Comparison of ENCODE assay signal across 10 cellular contexts in genomic region chr19:47187023-47187655, GRCh38. TPM values are rescaled to one million over a fixed set of nuclear protein-coding genes. Genes with fewer than 3 reads are reported as not detected.
A peak's percentile ranks its signal among the peaks of the same experiment; 100 is the strongest.
DNase-seq lines count a peak whose midpoint lies in the region; ATAC-seq and TF ChIP-seq lines count a peak whose summit lies in the region.
"Had no signal": no experiment of that assay in that cellular context is flagged by ENCODE, and none has a peak within 500 bp of the region (broad histone marks: within the 10 kb centered on the region; RNA-seq: fewer than 3 reads in every experiment).

No MANE protein-coding gene starts in this region.

- H3K9me3 Mint-ChIP-seq in T-helper 2 cell treated with Interferon-gamma antibody and Interleukin-4, amounts not matched to agents 5 μg/mL and 100 μg/mL, for 36 hours = no peaks in the 10 kb centered on the region
- no peaks in the 10 kb centered on the region for H3K9me3 Mint-ChIP-seq in activated T-helper 2 cell treated with anti-CD3 and anti-CD28 coated beads, Interferon-gamma antibody, Interleukin-2, Interleukin-4, amounts not matched to agents 10 μg/mL and 5 μg/mL and 100 μg/mL, durations not matched to agents 14 hours and 24 hours and 36 hours
- H3K9me3 Mint-ChIP-seq in stimulated activated memory B cell treated with anti-CD40 and anti-IgM and Interleukin-4, amounts not matched to agents 10 μg/mL and 1 μg/mL and 100 μg/mL, for 72 hours = no peaks in the 10 kb centered on the region

- H3K36me3 Mint-ChIP-seq in T-helper 2 cell treated with Interferon-gamma antibody and Interleukin-4, amounts not matched to agents 5 μg/mL and 100 μg/mL, for 36 hours (ENCODE audit: low read depth) = peaks cover 48% of the 10 kb centered on the region
- peaks cover 73% of the 10 kb centered on the region for H3K36me3 Mint-ChIP-seq in activated T-helper 2 cell treated with anti-CD3 and anti-CD28 coated beads, Interferon-gamma antibody, Interleukin-2, Interleukin-4, amounts not matched to agents 10 μg/mL and 5 μg/mL and 100 μg/mL, durations not matched to agents 14 hours and 24 hours and 36 hours (ENCODE audit: low read depth)
- peaks cover 41% of the 10 kb centered on the region for H3K36me3 Mint-ChIP-seq in stimulated activated memory B cell treated with anti-CD40 and anti-IgM and Interleukin-4, amounts not matched to agents 10 μg/mL and 1 μg/mL and 100 μg/mL, for 72 hours

- dilution Hi-C loops in mammary epithelial cell (cut with HindIII; ENCODE audit: low sequenced_read_pairs) = no loop called here

- H3K9me3 ChIP-seq in MG63 (no peaks in the 10 kb centered on the region), mammary epithelial cell (replicated peaks; ENCODE audit: insufficient read depth, low read length) (no peaks in the 10 kb centered on the region)

- TF ChIP-seq CTCF in mammary epithelial cell (conservative IDR thresholded peaks at IDR 0.05 in 1 of 2, IDR thresholded peaks at IDR 0.05 in 1 of 2; ENCODE audit: extremely low read depth in 1 of 2, insufficient read depth in 1 of 2, low read depth in 1 of 2, low read length in 2 of 2) = no peak

- DNase-seq in T-helper 2 cell treated with Interferon-gamma antibody and Interleukin-4, amounts not matched to agents 5 μg/mL and 100 μg/mL, for 36 hours (ENCODE audit: low spot score) = no peak
- DNase-seq in T-helper 2 cell = no peak
- DNase-seq in activated T-helper 2 cell treated with anti-CD3 and anti-CD28 coated beads, Interferon-gamma antibody, Interleukin-2, Interleukin-4, amounts not matched to agents 10 μg/mL and 5 μg/mL and 100 μg/mL, durations not matched to agents 14 hours and 24 hours and 36 hours (ENCODE audit: low spot score) = no peak
- DNase-seq in MG63 = no peak
- no peak for DNase-seq in mammary epithelial cell
- DNase-seq: brain microvascular endothelial cell, NCI-H2107 had no signal

- peak overlapping the region; percentile 95 for H3K27ac Mint-ChIP-seq in T-helper 2 cell treated with Interferon-gamma antibody and Interleukin-4, amounts not matched to agents 5 μg/mL and 100 μg/mL, for 36 hours
- H3K27ac Mint-ChIP-seq in activated T-helper 2 cell treated with anti-CD3 and anti-CD28 coated beads, Interferon-gamma antibody, Interleukin-2, Interleukin-4, amounts not matched to agents 10 μg/mL and 5 μg/mL and 100 μg/mL, durations not matched to agents 14 hours and 24 hours and 36 hours = peak overlapping the region; percentile 99
- peak overlapping the region; percentile 84 for H3K27ac Mint-ChIP-seq in stimulated activated memory B cell treated with anti-CD40 and anti-IgM and Interleukin-4, amounts not matched to agents 10 μg/mL and 1 μg/mL and 100 μg/mL, for 72 hours

- H3K27me3 ChIP-seq in MG63 (no peaks in the 10 kb centered on the region), mammary epithelial cell (ENCODE audit: insufficient read depth, low read length) (no peaks in the 10 kb centered on the region)
- H3K27me3 ChIP-seq: brain microvascular endothelial cell had no signal

- intact Hi-C loops in activated T-helper 2 cell treated with anti-CD3 and anti-CD28 coated beads, Interferon-gamma antibody, Interleukin-2, Interleukin-4, amounts not matched to agents 10 μg/mL and 5 μg/mL and 100 μg/mL, durations not matched to agents 14 hours and 24 hours and 36 hours (cut with micrococcal nuclease) = loop anchor here (2.0 kb wide), 4 partner anchors 40 to 92 kb away; partner anchors contain the start of gene ZC3H4
- intact Hi-C loops in mammary epithelial cell (cut with micrococcal nuclease) = no loop called here

- no peak overlapping the region for H2AFZ ChIP-seq in mammary epithelial cell (ENCODE audit: low read depth, low read length)

- 100% methylated on average over 5 of the region's 5 CpGs for WGBS in mammary epithelial cell (ENCODE audit: low coverage, missing lambda C conversion rate)

- H4K20me1 ChIP-seq in mammary epithelial cell (ENCODE audit: insufficient read depth, low read length) = no peaks in the 10 kb centered on the region

- peaks cover 64% of the 10 kb centered on the region for H3K4me1 Mint-ChIP-seq in T-helper 2 cell treated with Interferon-gamma antibody and Interleukin-4, amounts not matched to agents 5 μg/mL and 100 μg/mL, for 36 hours (ENCODE audit: low read depth)
- H3K4me1 Mint-ChIP-seq in activated T-helper 2 cell treated with anti-CD3 and anti-CD28 coated beads, Interferon-gamma antibody, Interleukin-2, Interleukin-4, amounts not matched to agents 10 μg/mL and 5 μg/mL and 100 μg/mL, durations not matched to agents 14 hours and 24 hours and 36 hours (ENCODE audit: low read depth) = peaks cover 69% of the 10 kb centered on the region
- peaks cover 42% of the 10 kb centered on the region for H3K4me1 Mint-ChIP-seq in stimulated activated memory B cell treated with anti-CD40 and anti-IgM and Interleukin-4, amounts not matched to agents 10 μg/mL and 1 μg/mL and 100 μg/mL, for 72 hours

- H3K36me3 ChIP-seq in MG63 (peaks cover 89% of the 10 kb centered on the region), mammary epithelial cell (ENCODE audit: insufficient read depth, low read length) (peaks cover 13% of the 10 kb centered on the region)
- H3K36me3 ChIP-seq: brain microvascular endothelial cell had no signal

- no peak overlapping the region for H3K4me2 ChIP-seq in mammary epithelial cell (ENCODE audit: insufficient read depth, low read depth, low read length)

- H3K4me3 ChIP-seq in MG63 = no peak overlapping the region
- H3K4me3 ChIP-seq in mammary epithelial cell (replicated peaks in 1 of 3; ENCODE audit: insufficient read depth in 1 of 3, low read depth in 2 of 3, low read length in 3 of 3) = no peak overlapping the region

- in situ Hi-C loops in mammary epithelial cell (cut with MboI; ENCODE audit: low sequenced_read_pairs in 2 of 2) = no loop called here

- peak overlapping the region; percentile 71 for H3K4me3 Mint-ChIP-seq in T-helper 2 cell treated with Interferon-gamma antibody and Interleukin-4, amounts not matched to agents 5 μg/mL and 100 μg/mL, for 36 hours
- H3K4me3 Mint-ChIP-seq in activated T-helper 2 cell treated with anti-CD3 and anti-CD28 coated beads, Interferon-gamma antibody, Interleukin-2, Interleukin-4, amounts not matched to agents 10 μg/mL and 5 μg/mL and 100 μg/mL, durations not matched to agents 14 hours and 24 hours and 36 hours (ENCODE audit: low read depth) = peak overlapping the region; percentile 49
- H3K4me3 Mint-ChIP-seq in stimulated activated memory B cell treated with anti-CD40 and anti-IgM and Interleukin-4, amounts not matched to agents 10 μg/mL and 1 μg/mL and 100 μg/mL, for 72 hours = peak overlapping the region; percentile 14

- CTCF ChIA-PET in mammary epithelial cell (lab: Charles Lee; ENCODE audit: low non-redundant PET) = no interaction called here

- H3K4me1 ChIP-seq in mammary epithelial cell (ENCODE audit: insufficient read depth, low read length) = peaks cover 9% of the 10 kb centered on the region

- no peak overlapping the region for H3K9ac ChIP-seq in mammary epithelial cell (ENCODE audit: insufficient read depth, low read length)

- no peak overlapping the region for H3K27ac ChIP-seq in mammary epithelial cell (ENCODE audit: insufficient read depth, low read depth, low read length)
- H3K27ac ChIP-seq: brain microvascular endothelial cell had no signal

- H3K79me2 ChIP-seq in mammary epithelial cell (ENCODE audit: insufficient read depth, low read length) = peaks cover 10% of the 10 kb centered on the region

- no peaks in the 10 kb centered on the region for H3K27me3 Mint-ChIP-seq in T-helper 2 cell treated with Interferon-gamma antibody and Interleukin-4, amounts not matched to agents 5 μg/mL and 100 μg/mL, for 36 hours (ENCODE audit: low read depth)
- no peaks in the 10 kb centered on the region for H3K27me3 Mint-ChIP-seq in activated T-helper 2 cell treated with anti-CD3 and anti-CD28 coated beads, Interferon-gamma antibody, Interleukin-2, Interleukin-4, amounts not matched to agents 10 μg/mL and 5 μg/mL and 100 μg/mL, durations not matched to agents 14 hours and 24 hours and 36 hours (ENCODE audit: low read depth)
- H3K27me3 Mint-ChIP-seq in stimulated activated memory B cell treated with anti-CD40 and anti-IgM and Interleukin-4, amounts not matched to agents 10 μg/mL and 1 μg/mL and 100 μg/mL, for 72 hours = no peaks in the 10 kb centered on the region

- BruUV-seq in mammary epithelial cell (replicated peaks; lab: Mats Ljungman, UMichigan) = no TSS peak

- peak; percentile 12 for ATAC-seq in HG02943 (IDR thresholded peaks at IDR 0.05; ENCODE audit: low read depth, unreplicated experiment)
- ATAC-seq in stimulated activated memory B cell treated with anti-CD40 and anti-IgM and Interleukin-4, amounts not matched to agents 10 μg/mL and 1 μg/mL and 100 μg/mL, for 72 hours = peak; percentile 9
- ATAC-seq in HG03457 (IDR thresholded peaks at IDR 0.05; ENCODE audit: unreplicated experiment) = no peak

RNA-seq across cellular contexts. Expression of gene BBC3, which starts 43.9 kb away (rescaled TPM):
- total RNA-seq in activated T-helper 2 cell treated with anti-CD3 and anti-CD28 coated beads, Interferon-gamma antibody, Interleukin-2, Interleukin-4, amounts not matched to agents 10 μg/mL and 5 μg/mL and 100 μg/mL, durations not matched to agents 14 hours and 24 hours and 36 hours = 14.6 and 16.3 TPM in 2 replicates
- total RNA-seq in MG63 (2014; rRNA removed; shearing (Covaris generic); ENCODE audit: low replicate concordance) = 14.7 and 38.8 TPM in 2 replicates
- 1 to 10 TPM; 7.0 to 8.1 TPM for total RNA-seq in mammary epithelial cell
- polyA plus RNA-seq in mammary epithelial cell = 1.4 TPM
- 1.2 TPM for polyA minus RNA-seq in mammary epithelial cell

RNA-seq across cellular contexts. Expression of gene SAE1, which starts 56.5 kb away (rescaled TPM):
- 151 and 154 TPM in 2 replicates for total RNA-seq in activated T-helper 2 cell treated with anti-CD3 and anti-CD28 coated beads, Interferon-gamma antibody, Interleukin-2, Interleukin-4, amounts not matched to agents 10 μg/mL and 5 μg/mL and 100 μg/mL, durations not matched to agents 14 hours and 24 hours and 36 hours
- total RNA-seq in MG63 (2014; rRNA removed; shearing (Covaris generic); ENCODE audit: low replicate concordance) = 389 and 411 TPM in 2 replicates
- total RNA-seq in mammary epithelial cell = 100 to 1,000 TPM in 1 of 2 donors, 10 to 100 TPM in 1; 62.0 to 106 TPM
- polyA plus RNA-seq in mammary epithelial cell = 107 TPM
- 52.1 TPM for polyA minus RNA-seq in mammary epithelial cell

Comparison
In these comparisons a context has a peak if more than half of its experiments do, and no peak if none do; other contexts are left out.
1. H3K4me3 Mint-ChIP-seq: peak in every context shown above with its lines; median percentile 71 in T-helper 2 cell treated with Interferon-gamma antibody and Interleukin-4, amounts not matched to agents 5 μg/mL and 100 μg/mL, for 36 hours; 49 in activated T-helper 2 cell treated with anti-CD3 and anti-CD28 coated beads, Interferon-gamma antibody, Interleukin-2, Interleukin-4, amounts not matched to agents 10 μg/mL and 5 μg/mL and 100 μg/mL, durations not matched to agents 14 hours and 24 hours and 36 hours; 14 in stimulated activated memory B cell treated with anti-CD40 and anti-IgM and Interleukin-4, amounts not matched to agents 10 μg/mL and 1 μg/mL and 100 μg/mL, for 72 hours.